Comparison of ENCODE assay signal across 8 cellular contexts in genomic region chr4:159102623-159103405, GRCh38. TPM values are rescaled to one million over a fixed set of nuclear protein-coding genes. Genes with fewer than 3 reads are reported as not detected.
DNase-seq lines count a peak whose midpoint lies in the region; ATAC-seq, FAIRE-seq and TF ChIP-seq lines count a peak whose summit lies in the region.

Gene RAPGEF2 (plus strand): TSS chr4:159103079. CDS start chr4:159104163, 1,084 bp downstream.

- H3K4me1 ChIP-seq in breast epithelium (peaks cover 4 to 9% of the 10 kb centered on the region in 2 donors), small intestine (ENCODE audit: control insufficient read depth in 2 of 2, insufficient read depth in 1 of 2, low read depth in 1 of 2, low read length in 1 of 2) (peaks cover 4 to 10% of the 10 kb centered on the region in 2 donors)

- ATAC-seq in GM18873 (IDR thresholded peaks at IDR 0.05; ENCODE audit: low FRiP score, unreplicated experiment) (peak; percentile 83), HG03135 (IDR thresholded peaks at IDR 0.05; ENCODE audit: unreplicated experiment) (peak; percentile 80)

- peak; percentile 84 for TF ChIP-seq POLR2A in breast epithelium (IDR thresholded peaks at IDR 0.05)

- H3K9me3 ChIP-seq in WERI-Rb-1 (ENCODE audit: severe bottlenecking) (no peaks in the 10 kb centered on the region), breast epithelium (no peaks in the 10 kb centered on the region), small intestine (ENCODE audit: control insufficient read depth, low read depth) (no peaks in the 10 kb centered on the region)

- CTCF ChIA-PET in AG04449 (lab: Yijun Ruan, JAX) = no interaction called here

- POLR2A ChIA-PET in AG04449 (lab: Yijun Ruan, JAX) = no interaction called here

- H3K36me3 ChIP-seq in WERI-Rb-1 = peaks cover 3% of the 10 kb centered on the region; the same call in 1 of the 2 replicates
- no peaks in the 10 kb centered on the region for H3K36me3 ChIP-seq in breast epithelium
- no peaks in the 10 kb centered on the region for H3K36me3 ChIP-seq in small intestine (ENCODE audit: control insufficient read depth in 2 of 2, insufficient read depth in 2 of 2, low read length in 2 of 2)

- FAIRE-seq in small intestine (lab: Jason Lieb, UNC) = no peak

- no peak for TF ChIP-seq CTCF in AG04449 (IDR thresholded peaks at IDR 0.05; ENCODE audit: insufficient read depth, low read length, missing control alignments)
- TF ChIP-seq CTCF in WERI-Rb-1 (IDR thresholded peaks at IDR 0.05; ENCODE audit: low read depth, low read length) = no peak
- no peak for TF ChIP-seq CTCF in breast epithelium (IDR thresholded peaks at IDR 0.05)

- intact Hi-C loops in breast epithelium (cut with DNase I; ENCODE audit: low total_unique reads) = no loop called here

- H3K4me3 ChIP-seq in AG04449 (ENCODE audit: low read depth, low read length) (peak within 1 kb of the TSS; percentile 85), WERI-Rb-1 (ENCODE audit: low read depth, low read length) (peak within 1 kb of the TSS; percentile 89), breast epithelium (peak within 1 kb of the TSS; percentile 97 to 99 (median 97)), small intestine (ENCODE audit: low read depth in 1 of 2, low read length in 2 of 2) (peak within 1 kb of the TSS; percentile 87)

- H3K27ac ChIP-seq in WERI-Rb-1 (peak within 1 kb of the TSS; percentile 84), breast epithelium (peak within 1 kb of the TSS; percentile 99 to 100), small intestine (ENCODE audit: low read depth in 1 of 2, low read length in 1 of 2) (peak within 1 kb of the TSS; percentile 96 to 99)

- H3K27me3 ChIP-seq in WERI-Rb-1 (ENCODE audit: insufficient read depth, low read depth, severe bottlenecking) = no peaks in the 10 kb centered on the region
- no peaks in the 10 kb centered on the region for H3K27me3 ChIP-seq in breast epithelium
- H3K27me3 ChIP-seq in small intestine (ENCODE audit: control insufficient read depth in 2 of 2, insufficient read depth in 2 of 2, low read length in 2 of 2) = no peaks in the 10 kb centered on the region

- 0% methylated on average over 48 to 103 of the region's 103 CpGs for WGBS in small intestine, 3 donors

- DNase-seq in AG04449 (ENCODE audit: low read depth, low spot score) (peak; percentile 41), NCI-H2196 (lab: John Stamatoyannopoulos, UW; ENCODE audit: unreplicated experiment) (peak; percentile 71), WERI-Rb-1 (peak; percentile 95), breast epithelium (ENCODE audit: low spot score in 2 of 2) (peak; percentile 90 to 94), iPS-NIHi11 (ENCODE audit: low spot score) (peak; percentile 95), small intestine (peak; percentile 94)

RNA-seq across cellular contexts. Expression of gene RAPGEF2, which starts in this region (rescaled TPM):
- 10 to 100 TPM; 47.0 to 84.0 (median 51.5) TPM for total RNA-seq in breast epithelium
- 10 to 100 TPM in 2 of 3 donors, 1 to 10 TPM in 1; 7.6 to 13.5 (median 10.1) TPM for polyA plus RNA-seq in small intestine

Comparison
In these comparisons a context has a peak if more than half of its experiments do, and no peak if none do; other contexts are left out.
1. Peak in every context shown above with its lines: DNase-seq, ATAC-seq, H3K4me3 ChIP-seq and H3K27ac ChIP-seq.
2. DNase-seq: peak in every context shown above with its lines; median percentile 95 in WERI-Rb-1; 95 in iPS-NIHi11; 94 in small intestine; 92 in breast epithelium; 71 in NCI-H2196; 41 in AG04449.